Comparison of ENCODE assay signal across 22 cellular contexts in genomic region chr9:137987244-137988030, GRCh38.
A peak's percentile ranks its signal among the peaks of the same experiment; 100 is the strongest.
DNase-seq lines count a peak whose midpoint lies in the region; ATAC-seq, FAIRE-seq and TF ChIP-seq lines count a peak whose summit lies in the region.
"Had no signal": no experiment of that assay in that cellular context is flagged by ENCODE, and none has a peak within 500 bp of the region (broad histone marks: within the 10 kb centered on the region; RNA-seq: fewer than 3 reads in every experiment).

No MANE protein-coding gene starts in this region.

- no peaks in the 10 kb centered on the region for H3K9me3 ChIP-seq in RWPE2 (ENCODE audit: severe bottlenecking)
- H3K9me3 ChIP-seq in kidney (ENCODE audit: control insufficient read depth in 1 of 2, low read length in 2 of 2), result no peaks in the 10 kb centered on the region
- H3K9me3 ChIP-seq: pancreas, testis had no signal

- H3K4me3 ChIP-seq in RWPE2 (ENCODE audit: severe bottlenecking) (no peak overlapping the region), kidney (ENCODE audit: low read length in 2 of 2) (no peak overlapping the region)
- H3K4me3 ChIP-seq: dorsolateral prefrontal cortex, pancreas, testis had no signal

- H3K27me3 ChIP-seq in RWPE2 (ENCODE audit: insufficient read depth, poor library complexity, severe bottlenecking), result peaks cover 15% of the 10 kb centered on the region
- H3K27me3 ChIP-seq: pancreas, testis had no signal

- DNase-seq in A172 (ENCODE audit: low spot score) (peak; percentile 5), H54 (ENCODE audit: insufficient read length, low spot score) (peak; percentile 39), RWPE2 (ENCODE audit: low spot score) (no peak), kidney tubule cell (ENCODE audit: low spot score) (peak; percentile 56), kidney (no peak), occipital lobe (lab: John Stamatoyannopoulos, UW) (no peak), HUDEP-2 (lab: John Stamatoyannopoulos, UW; ENCODE audit: unreplicated experiment in 76 of 76) (no peak)
- DNase-seq: Calu3; left cardiac atrium; naive thymus-derived CD4-positive, alpha-beta T cell; NCI-H1694; stimulated activated CD4-positive, alpha-beta T cell treated with anti-CD3 and anti-CD28 coated beads, Interleukin-12 subunit alpha, Interleukin-12 subunit beta, amount 100 ng/mL, for 4 hours; stimulated activated CD4-positive, alpha-beta T cell treated with anti-CD3 and anti-CD28 coated beads, Interleukin-4, amount 100 ng/mL, for 24 hours; stimulated activated naive CD4-positive, alpha-beta T cell; T1000 had no signal

- H3K4me1 ChIP-seq in RWPE2 (ENCODE audit: insufficient read depth, poor library complexity, severe bottlenecking) (no peaks in the 10 kb centered on the region), kidney (ENCODE audit: control insufficient read depth in 1 of 2, insufficient read depth in 1 of 2, low read depth in 1 of 2, low read length in 2 of 2) (no peaks in the 10 kb centered on the region)
- H3K4me1 ChIP-seq: pancreas, testis had no signal

- TF ChIP-seq CTCF in RWPE2 (IDR thresholded peaks at IDR 0.05; ENCODE audit: poor library complexity, severe bottlenecking) (no peak), kidney (IDR thresholded peaks at IDR 0.05; ENCODE audit: borderline replicate concordance, extremely low read depth, insufficient read depth) (no peak)

- H3K9ac ChIP-seq in kidney (ENCODE audit: low read length in 2 of 2), result no peak overlapping the region

- intact Hi-C loops in kidney (cut with DNase I), result no loop called here

- ATAC-seq in RWPE2 (ENCODE audit: low read depth) (peak; percentile 70; the same call in 2 of the 3 replicates), HG03280 (IDR thresholded peaks at IDR 0.05; ENCODE audit: unreplicated experiment) (no peak)
- ATAC-seq: activated naive CD4-positive, alpha-beta T cell treated with anti-CD3 and anti-CD28 coated beads, Interleukin-2, amount 50 U/mL, for 72 hours; left cardiac atrium; naive thymus-derived CD4-positive, alpha-beta T cell; pancreas; WTC11 had no signal

- no peaks in the 10 kb centered on the region for H3K36me3 ChIP-seq in RWPE2 (ENCODE audit: low read depth)
- no peaks in the 10 kb centered on the region for H3K36me3 ChIP-seq in kidney (ENCODE audit: control insufficient read depth in 1 of 2, insufficient read depth in 2 of 2, low read length in 2 of 2)
- H3K36me3 ChIP-seq: pancreas had no signal

- H3K27ac ChIP-seq in RWPE2 (ENCODE audit: poor library complexity, severe bottlenecking) (no peak overlapping the region), kidney (ENCODE audit: low read depth in 2 of 2, low read length in 2 of 2) (no peak overlapping the region)
- H3K27ac ChIP-seq: C4-2B, dorsolateral prefrontal cortex, pancreas, testis had no signal

- no peak for TF ChIP-seq POLR2A in H54 (IDR thresholded peaks at IDR 0.05; ENCODE audit: low read depth, low read length)

- FAIRE-seq in H54 (lab: Jason Lieb, UNC) (no peak), kidney (lab: Jason Lieb, UNC) (no peak)
- FAIRE-seq: pancreas had no signal

Comparison
In these comparisons a context has a peak if more than half of its experiments do, and no peak if none do; other contexts are left out.
1. DNase-seq: peak in A172 (single experiment), H54 (single experiment) and kidney tubule cell (single experiment); none in RWPE2 (single experiment), kidney (single experiment), occipital lobe (single experiment) and HUDEP-2 (0 of 76).